In genomic region chr4:84660606-84661005, GRCh38 we compare ENCODE assay signal across 1 cellular context.
TF ChIP-seq lines count a peak whose summit lies in the region.

No MANE protein-coding gene starts in this region.

TF ChIP-seq in HepG2, 621 proteins besides CTCF, POLR2A, EP300 and RAD21 (continued from another document):
- peak; percentile 60 for TF ChIP-seq PAXIP1 (CRISPR knock-in tag; conservative IDR thresholded peaks at IDR 0.05)
- TF ChIP-seq ONECUT2 (CRISPR knock-in tag; IDR thresholded peaks at IDR 0.05), result peak; percentile 66
- TF ChIP-seq ZNF687 (CRISPR knock-in tag; IDR thresholded peaks at IDR 0.05), result 0 out of 2 replicates have a peak, but pooled peaks have one; percentile 12
- no peak for TF ChIP-seq NR2F2 (IDR thresholded peaks at IDR 0.05; ENCODE audit: borderline replicate concordance, low read depth)
